In the genomic region with DNA sequence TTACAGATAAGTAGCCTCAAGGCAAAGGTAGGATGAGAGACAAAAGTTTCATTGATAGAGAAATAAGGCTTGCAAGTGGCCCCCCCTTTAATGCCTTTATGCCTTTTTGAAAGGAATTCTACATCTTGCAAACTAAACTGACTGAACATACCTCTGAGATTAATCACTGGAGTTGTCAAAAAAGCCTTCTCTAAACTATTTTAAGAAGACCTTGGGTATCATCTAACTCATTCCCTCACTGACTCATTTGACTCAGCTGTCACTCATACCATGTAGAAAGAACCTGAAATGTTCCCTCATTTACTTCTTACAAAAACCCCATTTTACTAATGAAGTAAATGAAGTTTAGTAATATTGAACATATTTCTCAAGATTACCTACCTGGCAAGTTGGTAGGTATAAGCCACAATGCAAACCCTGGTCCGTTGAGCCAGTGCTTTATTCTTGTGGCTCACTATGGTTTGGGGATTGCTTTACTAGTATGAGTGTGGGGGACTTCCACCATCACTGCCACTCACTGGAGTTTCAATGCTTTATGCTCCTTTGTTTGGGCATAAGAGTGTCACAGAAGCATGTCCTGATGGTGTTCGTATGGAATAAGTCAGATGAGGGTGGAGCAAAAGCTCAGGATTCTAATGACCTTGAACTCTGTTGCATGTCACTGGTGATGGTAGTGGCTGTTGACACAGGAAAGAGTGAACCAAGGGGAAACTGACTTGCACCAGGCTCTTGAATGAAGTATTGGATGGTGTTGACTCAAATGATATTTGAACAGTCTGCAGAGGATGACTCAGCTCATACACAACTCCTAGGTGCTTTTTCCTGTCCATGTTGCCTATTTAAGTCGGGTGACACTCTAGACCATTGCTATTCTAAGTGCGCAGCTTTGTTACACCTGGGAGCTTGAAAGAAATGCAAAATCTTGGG, we compare ENCODE assay signal across 1 cellular context.
TF ChIP-seq lines count a peak whose summit lies in the region.

No MANE protein-coding gene starts in this region.

TF ChIP-seq in GM12878, 131 proteins besides CTCF, POLR2A, EP300 and RAD21 (continued from another document and continues in another):
- TF ChIP-seq, protein P1, sequence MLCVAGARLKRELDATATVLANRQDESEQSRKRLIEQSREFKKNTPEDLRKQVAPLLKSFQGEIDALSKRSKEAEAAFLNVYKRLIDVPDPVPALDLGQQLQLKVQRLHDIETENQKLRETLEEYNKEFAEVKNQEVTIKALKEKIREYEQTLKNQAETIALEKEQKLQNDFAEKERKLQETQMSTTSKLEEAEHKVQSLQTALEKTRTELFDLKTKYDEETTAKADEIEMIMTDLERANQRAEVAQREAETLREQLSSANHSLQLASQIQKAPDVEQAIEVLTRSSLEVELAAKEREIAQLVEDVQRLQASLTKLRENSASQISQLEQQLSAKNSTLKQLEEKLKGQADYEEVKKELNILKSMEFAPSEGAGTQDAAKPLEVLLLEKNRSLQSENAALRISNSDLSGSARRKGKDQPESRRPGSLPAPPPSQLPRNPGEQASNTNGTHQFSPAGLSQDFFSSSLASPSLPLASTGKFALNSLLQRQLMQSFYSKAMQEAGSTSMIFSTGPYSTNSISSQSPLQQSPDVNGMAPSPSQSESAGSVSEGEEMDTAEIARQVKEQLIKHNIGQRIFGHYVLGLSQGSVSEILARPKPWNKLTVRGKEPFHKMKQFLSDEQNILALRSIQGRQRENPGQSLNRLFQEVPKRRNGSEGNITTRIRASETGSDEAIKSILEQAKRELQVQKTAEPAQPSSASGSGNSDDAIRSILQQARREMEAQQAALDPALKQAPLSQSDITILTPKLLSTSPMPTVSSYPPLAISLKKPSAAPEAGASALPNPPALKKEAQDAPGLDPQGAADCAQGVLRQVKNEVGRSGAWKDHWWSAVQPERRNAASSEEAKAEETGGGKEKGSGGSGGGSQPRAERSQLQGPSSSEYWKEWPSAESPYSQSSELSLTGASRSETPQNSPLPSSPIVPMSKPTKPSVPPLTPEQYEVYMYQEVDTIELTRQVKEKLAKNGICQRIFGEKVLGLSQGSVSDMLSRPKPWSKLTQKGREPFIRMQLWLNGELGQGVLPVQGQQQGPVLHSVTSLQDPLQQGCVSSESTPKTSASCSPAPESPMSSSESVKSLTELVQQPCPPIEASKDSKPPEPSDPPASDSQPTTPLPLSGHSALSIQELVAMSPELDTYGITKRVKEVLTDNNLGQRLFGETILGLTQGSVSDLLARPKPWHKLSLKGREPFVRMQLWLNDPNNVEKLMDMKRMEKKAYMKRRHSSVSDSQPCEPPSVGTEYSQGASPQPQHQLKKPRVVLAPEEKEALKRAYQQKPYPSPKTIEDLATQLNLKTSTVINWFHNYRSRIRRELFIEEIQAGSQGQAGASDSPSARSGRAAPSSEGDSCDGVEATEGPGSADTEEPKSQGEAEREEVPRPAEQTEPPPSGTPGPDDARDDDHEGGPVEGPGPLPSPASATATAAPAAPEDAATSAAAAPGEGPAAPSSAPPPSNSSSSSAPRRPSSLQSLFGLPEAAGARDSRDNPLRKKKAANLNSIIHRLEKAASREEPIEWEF (IDR thresholded peaks at IDR 0.05; ENCODE audit: insufficient replicate concordance, low read depth, low read length) = no peak
- TF ChIP-seq MYB (IDR thresholded peaks at IDR 0.05; ENCODE audit: borderline replicate concordance, low read depth, low read length) (no peak), SP1 (IDR thresholded peaks at IDR 0.05; ENCODE audit: low read depth, low read length) (no peak), FOXK2 (IDR thresholded peaks at IDR 0.05) (no peak), POU2F2 (IDR thresholded peaks at IDR 0.05; ENCODE audit: borderline replicate concordance, low read depth, low read length) (peak; percentile 33; the same call in 1 of the 3 replicates), KDM1A (IDR thresholded peaks at IDR 0.05; ENCODE audit: borderline replicate concordance) (no peak), HDAC6 (IDR thresholded peaks at IDR 0.05; ENCODE audit: unreplicated experiment) (no peak), HDAC2 (IDR thresholded peaks at IDR 0.05) (no peak), NRF1 (conservative IDR thresholded peaks at IDR 0.05; ENCODE audit: low read depth, low read length) (no peak), SMARCA5 (IDR thresholded peaks at IDR 0.05) (no peak), MTA2 (IDR thresholded peaks at IDR 0.05; ENCODE audit: low read depth) (peak; percentile 93), MEF2A (IDR thresholded peaks at IDR 0.05; ENCODE audit: insufficient read depth, low read depth, low read length) (peak; percentile 68), ETV6 (conservative IDR thresholded peaks at IDR 0.05 in 1 of 2, IDR thresholded peaks at IDR 0.05 in 1 of 2; ENCODE audit: borderline replicate concordance in 1 of 2, low read depth in 1 of 2) (no peak; a peak in 1 of 4 replicates), ZBED1 (IDR thresholded peaks at IDR 0.05; ENCODE audit: borderline replicate concordance) (peak; percentile 54; the same call in 1 of the 2 replicates), SUPT20H (IDR thresholded peaks at IDR 0.05; ENCODE audit: borderline replicate concordance, control insufficient read depth, low read depth, low read length) (no peak), ZNF384 (IDR thresholded peaks at IDR 0.05; ENCODE audit: borderline replicate concordance, low read depth, low read length) (no peak), NFYA (IDR thresholded peaks at IDR 0.05; ENCODE audit: borderline replicate concordance, low read depth, low read length) (no peak), CHD1 (IDR thresholded peaks at IDR 0.05; ENCODE audit: low read depth, low read length) (no peak), MEF2B (IDR thresholded peaks at IDR 0.05; ENCODE audit: partially characterized antibody, poor library complexity, severe bottlenecking) (peak; percentile 64), ZNF622 (IDR thresholded peaks at IDR 0.05) (no peak), NR2C2 (IDR thresholded peaks at IDR 0.05; ENCODE audit: borderline replicate concordance, control insufficient read depth, insufficient read length, low read depth) (no peak), SMAD1 (IDR thresholded peaks at IDR 0.05; ENCODE audit: low read depth, partially characterized antibody) (no peak), YY1 (IDR thresholded peaks at IDR 0.05; ENCODE audit: low read depth, low read length) (no peak), TCF3 (IDR thresholded peaks at IDR 0.05; ENCODE audit: borderline replicate concordance, insufficient read depth, low read depth, low read length) (no peak), RB1 (IDR thresholded peaks at IDR 0.05; ENCODE audit: borderline replicate concordance) (no peak), BCL11A (IDR thresholded peaks at IDR 0.05; ENCODE audit: low read depth, low read length) (peak; percentile 76), STAT3 (IDR thresholded peaks at IDR 0.05; ENCODE audit: low read depth, low read length) (no peak), NFXL1 (IDR thresholded peaks at IDR 0.05; ENCODE audit: borderline replicate concordance) (no peak), TCF7 (IDR thresholded peaks at IDR 0.05; ENCODE audit: borderline replicate concordance) (peak; percentile 25; the same call in 1 of the 2 replicates), JUNB (IDR thresholded peaks at IDR 0.05) (peak; percentile 96)
- TF ChIP-seq, protein P2, sequence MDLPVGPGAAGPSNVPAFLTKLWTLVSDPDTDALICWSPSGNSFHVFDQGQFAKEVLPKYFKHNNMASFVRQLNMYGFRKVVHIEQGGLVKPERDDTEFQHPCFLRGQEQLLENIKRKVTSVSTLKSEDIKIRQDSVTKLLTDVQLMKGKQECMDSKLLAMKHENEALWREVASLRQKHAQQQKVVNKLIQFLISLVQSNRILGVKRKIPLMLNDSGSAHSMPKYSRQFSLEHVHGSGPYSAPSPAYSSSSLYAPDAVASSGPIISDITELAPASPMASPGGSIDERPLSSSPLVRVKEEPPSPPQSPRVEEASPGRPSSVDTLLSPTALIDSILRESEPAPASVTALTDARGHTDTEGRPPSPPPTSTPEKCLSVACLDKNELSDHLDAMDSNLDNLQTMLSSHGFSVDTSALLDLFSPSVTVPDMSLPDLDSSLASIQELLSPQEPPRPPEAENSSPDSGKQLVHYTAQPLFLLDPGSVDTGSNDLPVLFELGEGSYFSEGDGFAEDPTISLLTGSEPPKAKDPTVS (IDR thresholded peaks at IDR 0.05; ENCODE audit: low read depth, low read length) = no peak
- TF ChIP-seq, protein P3, sequence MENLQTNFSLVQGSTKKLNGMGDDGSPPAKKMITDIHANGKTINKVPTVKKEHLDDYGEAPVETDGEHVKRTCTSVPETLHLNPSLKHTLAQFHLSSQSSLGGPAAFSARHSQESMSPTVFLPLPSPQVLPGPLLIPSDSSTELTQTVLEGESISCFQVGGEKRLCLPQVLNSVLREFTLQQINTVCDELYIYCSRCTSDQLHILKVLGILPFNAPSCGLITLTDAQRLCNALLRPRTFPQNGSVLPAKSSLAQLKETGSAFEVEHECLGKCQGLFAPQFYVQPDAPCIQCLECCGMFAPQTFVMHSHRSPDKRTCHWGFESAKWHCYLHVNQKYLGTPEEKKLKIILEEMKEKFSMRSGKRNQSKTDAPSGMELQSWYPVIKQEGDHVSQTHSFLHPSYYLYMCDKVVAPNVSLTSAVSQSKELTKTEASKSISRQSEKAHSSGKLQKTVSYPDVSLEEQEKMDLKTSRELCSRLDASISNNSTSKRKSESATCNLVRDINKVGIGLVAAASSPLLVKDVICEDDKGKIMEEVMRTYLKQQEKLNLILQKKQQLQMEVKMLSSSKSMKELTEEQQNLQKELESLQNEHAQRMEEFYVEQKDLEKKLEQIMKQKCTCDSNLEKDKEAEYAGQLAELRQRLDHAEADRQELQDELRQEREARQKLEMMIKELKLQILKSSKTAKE (IDR thresholded peaks at IDR 0.05; ENCODE audit: low read depth, poor library complexity, severe bottlenecking) = peak; percentile 53
- TF ChIP-seq, protein P4, sequence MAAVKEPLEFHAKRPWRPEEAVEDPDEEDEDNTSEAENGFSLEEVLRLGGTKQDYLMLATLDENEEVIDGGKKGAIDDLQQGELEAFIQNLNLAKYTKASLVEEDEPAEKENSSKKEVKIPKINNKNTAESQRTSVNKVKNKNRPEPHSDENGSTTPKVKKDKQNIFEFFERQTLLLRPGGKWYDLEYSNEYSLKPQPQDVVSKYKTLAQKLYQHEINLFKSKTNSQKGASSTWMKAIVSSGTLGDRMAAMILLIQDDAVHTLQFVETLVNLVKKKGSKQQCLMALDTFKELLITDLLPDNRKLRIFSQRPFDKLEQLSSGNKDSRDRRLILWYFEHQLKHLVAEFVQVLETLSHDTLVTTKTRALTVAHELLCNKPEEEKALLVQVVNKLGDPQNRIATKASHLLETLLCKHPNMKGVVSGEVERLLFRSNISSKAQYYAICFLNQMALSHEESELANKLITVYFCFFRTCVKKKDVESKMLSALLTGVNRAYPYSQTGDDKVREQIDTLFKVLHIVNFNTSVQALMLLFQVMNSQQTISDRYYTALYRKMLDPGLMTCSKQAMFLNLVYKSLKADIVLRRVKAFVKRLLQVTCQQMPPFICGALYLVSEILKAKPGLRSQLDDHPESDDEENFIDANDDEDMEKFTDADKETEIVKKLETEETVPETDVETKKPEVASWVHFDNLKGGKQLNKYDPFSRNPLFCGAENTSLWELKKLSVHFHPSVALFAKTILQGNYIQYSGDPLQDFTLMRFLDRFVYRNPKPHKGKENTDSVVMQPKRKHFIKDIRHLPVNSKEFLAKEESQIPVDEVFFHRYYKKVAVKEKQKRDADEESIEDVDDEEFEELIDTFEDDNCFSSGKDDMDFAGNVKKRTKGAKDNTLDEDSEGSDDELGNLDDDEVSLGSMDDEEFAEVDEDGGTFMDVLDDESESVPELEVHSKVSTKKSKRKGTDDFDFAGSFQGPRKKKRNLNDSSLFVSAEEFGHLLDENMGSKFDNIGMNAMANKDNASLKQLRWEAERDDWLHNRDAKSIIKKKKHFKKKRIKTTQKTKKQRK (IDR thresholded peaks at IDR 0.05; ENCODE audit: low read depth, low read length) = no peak
- TF ChIP-seq, protein P5, sequence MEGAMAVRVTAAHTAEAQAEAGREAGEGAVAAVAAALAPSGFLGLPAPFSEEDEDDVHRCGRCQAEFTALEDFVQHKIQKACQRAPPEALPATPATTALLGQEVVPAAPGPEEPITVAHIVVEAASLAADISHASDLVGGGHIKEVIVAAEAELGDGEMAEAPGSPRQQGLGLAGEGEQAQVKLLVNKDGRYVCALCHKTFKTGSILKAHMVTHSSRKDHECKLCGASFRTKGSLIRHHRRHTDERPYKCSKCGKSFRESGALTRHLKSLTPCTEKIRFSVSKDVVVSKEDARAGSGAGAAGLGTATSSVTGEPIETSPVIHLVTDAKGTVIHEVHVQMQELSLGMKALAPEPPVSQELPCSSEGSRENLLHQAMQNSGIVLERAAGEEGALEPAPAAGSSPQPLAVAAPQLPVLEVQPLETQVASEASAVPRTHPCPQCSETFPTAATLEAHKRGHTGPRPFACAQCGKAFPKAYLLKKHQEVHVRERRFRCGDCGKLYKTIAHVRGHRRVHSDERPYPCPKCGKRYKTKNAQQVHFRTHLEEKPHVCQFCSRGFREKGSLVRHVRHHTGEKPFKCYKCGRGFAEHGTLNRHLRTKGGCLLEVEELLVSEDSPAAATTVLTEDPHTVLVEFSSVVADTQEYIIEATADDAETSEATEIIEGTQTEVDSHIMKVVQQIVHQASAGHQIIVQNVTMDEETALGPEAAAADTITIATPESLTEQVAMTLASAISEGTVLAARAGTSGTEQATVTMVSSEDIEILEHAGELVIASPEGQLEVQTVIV (IDR thresholded peaks at IDR 0.05; ENCODE audit: borderline replicate concordance, partially characterized antibody) = no peak
- TF ChIP-seq, protein P6, sequence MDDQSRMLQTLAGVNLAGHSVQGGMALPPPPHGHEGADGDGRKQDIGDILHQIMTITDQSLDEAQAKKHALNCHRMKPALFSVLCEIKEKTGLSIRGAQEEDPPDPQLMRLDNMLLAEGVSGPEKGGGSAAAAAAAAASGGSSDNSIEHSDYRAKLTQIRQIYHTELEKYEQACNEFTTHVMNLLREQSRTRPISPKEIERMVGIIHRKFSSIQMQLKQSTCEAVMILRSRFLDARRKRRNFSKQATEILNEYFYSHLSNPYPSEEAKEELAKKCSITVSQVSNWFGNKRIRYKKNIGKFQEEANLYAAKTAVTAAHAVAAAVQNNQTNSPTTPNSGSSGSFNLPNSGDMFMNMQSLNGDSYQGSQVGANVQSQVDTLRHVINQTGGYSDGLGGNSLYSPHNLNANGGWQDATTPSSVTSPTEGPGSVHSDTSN (IDR thresholded peaks at IDR 0.05; ENCODE audit: insufficient replicate concordance, low read depth, low read length) = peak; percentile 78
- TF ChIP-seq, protein P7, sequence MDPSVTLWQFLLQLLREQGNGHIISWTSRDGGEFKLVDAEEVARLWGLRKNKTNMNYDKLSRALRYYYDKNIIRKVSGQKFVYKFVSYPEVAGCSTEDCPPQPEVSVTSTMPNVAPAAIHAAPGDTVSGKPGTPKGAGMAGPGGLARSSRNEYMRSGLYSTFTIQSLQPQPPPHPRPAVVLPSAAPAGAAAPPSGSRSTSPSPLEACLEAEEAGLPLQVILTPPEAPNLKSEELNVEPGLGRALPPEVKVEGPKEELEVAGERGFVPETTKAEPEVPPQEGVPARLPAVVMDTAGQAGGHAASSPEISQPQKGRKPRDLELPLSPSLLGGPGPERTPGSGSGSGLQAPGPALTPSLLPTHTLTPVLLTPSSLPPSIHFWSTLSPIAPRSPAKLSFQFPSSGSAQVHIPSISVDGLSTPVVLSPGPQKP (IDR thresholded peaks at IDR 0.05; ENCODE audit: low read depth, low read length) = no peak
- TF ChIP-seq, protein P8, sequence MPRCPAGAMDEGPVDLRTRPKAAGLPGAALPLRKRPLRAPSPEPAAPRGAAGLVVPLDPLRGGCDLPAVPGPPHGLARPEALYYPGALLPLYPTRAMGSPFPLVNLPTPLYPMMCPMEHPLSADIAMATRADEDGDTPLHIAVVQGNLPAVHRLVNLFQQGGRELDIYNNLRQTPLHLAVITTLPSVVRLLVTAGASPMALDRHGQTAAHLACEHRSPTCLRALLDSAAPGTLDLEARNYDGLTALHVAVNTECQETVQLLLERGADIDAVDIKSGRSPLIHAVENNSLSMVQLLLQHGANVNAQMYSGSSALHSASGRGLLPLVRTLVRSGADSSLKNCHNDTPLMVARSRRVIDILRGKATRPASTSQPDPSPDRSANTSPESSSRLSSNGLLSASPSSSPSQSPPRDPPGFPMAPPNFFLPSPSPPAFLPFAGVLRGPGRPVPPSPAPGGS (IDR thresholded peaks at IDR 0.05; ENCODE audit: borderline replicate concordance, insufficient read depth, low read depth, low read length, poor library complexity, severe bottlenecking) = peak; percentile 68
